ENCODE assay signal across 27 cellular contexts in genomic region chr4:151296227-151296626, GRCh38. TPM values are rescaled to one million over a fixed set of nuclear protein-coding genes. Genes with fewer than 3 reads are reported as not detected.
"Had no signal": no experiment of that assay in that cellular context is flagged by ENCODE, and none has a peak within 500 bp of the region (broad histone marks: within the 10 kb centered on the region; RNA-seq: fewer than 3 reads in every experiment).

No MANE protein-coding gene starts in this region.

- H3K27me3 ChIP-seq: breast epithelium, colonic mucosa, dorsolateral prefrontal cortex, thyroid gland, upper lobe of right lung had no signal

- H3K27ac ChIP-seq: breast epithelium, colonic mucosa, prostate gland, thyroid gland, upper lobe of right lung had no signal

- H3K9me3 ChIP-seq: breast epithelium, colonic mucosa, prostate gland, thyroid gland, upper lobe of right lung had no signal

- H3K36me3 ChIP-seq: breast epithelium, colonic mucosa, prostate gland, thyroid gland, upper lobe of right lung had no signal

- ATAC-seq: effector memory CD8-positive, alpha-beta T cell; esophagus mucosa; natural killer cell treated with Interleukin-12 subunit alpha and Interleukin-12 subunit beta and Interleukin-15 and Interleukin-18, amount 100 ng/mL, for 72 hours; stimulated activated naive CD8-positive, alpha-beta T cell treated with anti-CD3 and anti-CD28 coated beads, Interleukin-15, Interleukin-2, amounts not matched to agents 100 U/mL and 50 U/mL, for 24 hours; upper lobe of right lung had no signal

- H3K4me3 ChIP-seq: breast epithelium, colonic mucosa, dorsolateral prefrontal cortex, prostate gland, thyroid gland, upper lobe of right lung had no signal

- DNase-seq: activated CD4-positive, alpha-beta T cell treated with anti-CD3 and anti-CD28 coated beads for 4 hours; activated CD4-positive, alpha-beta T cell treated with anti-CD3 and anti-CD28 coated beads, Interleukin-2, amount 50 U/mL, for 48 hours; activated CD4-positive, CD25-positive, alpha-beta regulatory T cell; activated effector memory CD4-positive, alpha-beta T cell treated with Interleukin-2 at 50 U/mL for 16 hours; activated naive CD4-positive, alpha-beta T cell treated with anti-CD3 and anti-CD28 coated beads for 36 hours; activated naive CD8-positive, alpha-beta T cell treated with anti-CD3 and anti-CD28 coated beads, Interleukin-2, amount 10 ng/mL, durations not matched to agents 7 days and 5 days; activated T-cell treated with anti-CD3 and anti-CD28 coated beads, Interleukin-2, amount 50 U/mL, for 48 hours; amniotic stem cell; colonic mucosa; dorsolateral prefrontal cortex; effector memory CD8-positive, alpha-beta T cell; foreskin melanocyte; hippocampal formation; kidney glomerular epithelial cell; stimulated activated CD4-positive, alpha-beta T cell treated with anti-CD3 and anti-CD28 coated beads, Interleukin-4, amount 100 ng/mL, for 4 hours; stimulated activated naive CD8-positive, alpha-beta T cell treated with anti-CD3 and anti-CD28 coated beads, Interleukin-15, Interleukin-2, amounts not matched to agents 100 U/mL and 50 U/mL, for 24 hours; T1000; thyroid gland; upper lobe of right lung had no signal

- H3K4me1 ChIP-seq: breast epithelium, prostate gland, thyroid gland had no signal

RNA-seq across cellular contexts. Expression of gene PRSS48, which starts 19.3 kb away (rescaled TPM):
- total RNA-seq: activated naive CD4-positive, alpha-beta T cell treated with anti-CD3 and anti-CD28 coated beads for 36 hours; activated naive CD8-positive, alpha-beta T cell treated with anti-CD3 and anti-CD28 coated beads, Interleukin-2, amount 10 ng/mL, durations not matched to agents 7 days and 5 days; breast epithelium; colonic mucosa; endothelial cell of umbilical vein; esophagus mucosa; lower leg skin; natural killer cell treated with Interleukin-12 subunit alpha and Interleukin-12 subunit beta and Interleukin-15 and Interleukin-18, amount 100 ng/mL, for 72 hours; osteocyte; prostate gland; subcutaneous adipose tissue; thyroid gland; upper lobe of right lung had no signal
- polyA plus RNA-seq: endothelial cell of umbilical vein had no signal

RNA-seq across cellular contexts. Expression of gene SH3D19, which starts 29.2 kb away (rescaled TPM):
- total RNA-seq: activated naive CD4-positive, alpha-beta T cell treated with anti-CD3 and anti-CD28 coated beads for 36 hours; activated naive CD8-positive, alpha-beta T cell treated with anti-CD3 and anti-CD28 coated beads, Interleukin-2, amount 10 ng/mL, durations not matched to agents 7 days and 5 days; natural killer cell treated with Interleukin-12 subunit alpha and Interleukin-12 subunit beta and Interleukin-15 and Interleukin-18, amount 100 ng/mL, for 72 hours had no signal
